In genomic region chr7:152643979-152644559, GRCh38 we compare ENCODE assay signal across 22 cellular contexts.
"Had no signal": no experiment of that assay in that cellular context is flagged by ENCODE, and none has a peak within 500 bp of the region (broad histone marks: within the 10 kb centered on the region; RNA-seq: fewer than 3 reads in every experiment).

No MANE protein-coding gene starts in this region.

- H3K27ac ChIP-seq: heart right ventricle, spleen, stomach, thoracic aorta, transverse colon had no signal

- H3K27me3 Mint-ChIP-seq: naive thymus-derived CD8-positive, alpha-beta T cell had no signal

- H3K36me3 ChIP-seq: heart right ventricle, stomach, thoracic aorta, transverse colon had no signal

- H3K27me3 ChIP-seq: heart right ventricle, spleen, stomach, transverse colon had no signal

- H3K4me3 ChIP-seq: heart right ventricle, mucosa of descending colon, spleen, stomach, thoracic aorta, transverse colon had no signal

- H3K4me1 Mint-ChIP-seq: endodermal cell; naive thymus-derived CD8-positive, alpha-beta T cell; neural crest cell had no signal

- H3K4me1 ChIP-seq: heart right ventricle, spleen, stomach, transverse colon had no signal

- H3K9me3 ChIP-seq: mucosa of descending colon, stomach, thoracic aorta, transverse colon had no signal

- ATAC-seq: heart right ventricle; left lobe of liver; mucosa of descending colon; naive thymus-derived CD8-positive, alpha-beta T cell; sciatic nerve had no signal

- DNase-seq: dermis blood vessel endothelial cell; endodermal cell; foreskin melanocyte; heart right ventricle; hypothalamus; islet precursor cell; mammary epithelial cell; mucosa of descending colon; naive thymus-derived CD8-positive, alpha-beta T cell; posterior cingulate gyrus; spleen; stimulated activated CD4-positive, alpha-beta T cell treated with anti-CD3 and anti-CD28 coated beads, Interleukin-15, amount 100 ng/mL, for 24 hours; stimulated activated CD4-positive, alpha-beta T cell treated with anti-CD3 and anti-CD28 coated beads, Interleukin-1b, Interleukin-23, amount 100 ng/mL, for 48 hours; stimulated activated CD4-positive, alpha-beta T cell treated with anti-CD3 and anti-CD28 coated beads, Interleukin-4, amount 100 ng/mL, for 4 hours; stimulated activated naive CD4-positive, alpha-beta T cell; stomach; substantia nigra; transverse colon had no signal

- H3K27ac Mint-ChIP-seq: endodermal cell had no signal

- H3K4me3 Mint-ChIP-seq: endodermal cell; naive thymus-derived CD8-positive, alpha-beta T cell; neural crest cell had no signal
